In the genomic region with DNA sequence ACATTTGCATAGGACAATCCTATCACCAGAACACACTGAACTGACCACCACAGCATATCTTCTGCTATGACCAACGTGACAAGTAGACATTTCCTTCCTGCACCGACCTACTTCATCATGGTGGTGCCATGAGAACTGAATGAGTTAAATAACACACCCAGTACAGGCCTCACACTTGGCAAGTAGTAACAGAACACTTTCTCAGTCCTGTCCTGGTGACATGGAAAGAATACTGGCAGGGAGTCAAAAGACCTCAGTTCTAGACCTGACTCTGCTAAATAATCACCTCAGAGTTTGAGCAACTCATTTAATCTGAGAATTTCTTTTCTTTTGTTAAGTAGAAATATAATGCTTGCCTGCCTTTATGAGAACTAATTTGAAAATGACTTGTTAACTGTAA, we compare ENCODE assay signal across 23 cellular contexts.
"Had no signal": no experiment of that assay in that cellular context is flagged by ENCODE, and none has a peak within 500 bp of the region (broad histone marks: within the 10 kb centered on the region; RNA-seq: fewer than 3 reads in every experiment).

No MANE protein-coding gene starts in this region.

- ATAC-seq: activated CD8-positive, alpha-beta memory T cell treated with anti-CD3 and anti-CD28 coated beads, Interleukin-2, amount 10 ng/mL, durations not matched to agents 7 days and 5 days; T-cell had no signal

- DNase-seq: activated B cell treated with CpG ODN at 0.5 μM for 24 hours; activated CD4-positive, alpha-beta T cell treated with anti-CD3 and anti-CD28 coated beads for 1 hour; activated CD4-positive, alpha-beta T cell treated with anti-CD3 and anti-CD28 coated beads, Interleukin-2, amount 10 ng/mL, durations not matched to agents 24 days and 14 days; activated CD4-positive, alpha-beta T cell treated with anti-CD3 and anti-CD28 coated beads, Interleukin-2, amount 50 U/mL, for 48 hours; activated CD8-positive, alpha-beta memory T cell treated with anti-CD3 and anti-CD28 coated beads, Interleukin-2, amount 10 ng/mL, durations not matched to agents 7 days and 5 days; activated effector memory CD4-positive, alpha-beta T cell treated with Interleukin-2 at 50 U/mL for 16 hours; activated naive CD4-positive, alpha-beta T cell; activated T-cell treated with anti-CD3 and anti-CD28 coated beads, Interleukin-2, amount 50 U/mL, for 24 hours; aorta; MM.1S; NCI-H1105; NCI-H1436; NCI-H187 treated with DMSO at 0.1 percent for 48 hours; NCI-H2081 treated with DMSO at 0.1 percent for 48 hours; NCI-H2171 treated with DMSO at 0.1 percent for 48 hours; NCI-H226; NCI-H526; NCI-H82; Peyer's patch; SHP77 treated with DMSO at 0.1 percent for 48 hours; T-cell; T-helper 2 cell; T1000 had no signal
